9 cellular contexts compared by ENCODE assay signal in genomic region chr6:15287670-15288069, GRCh38. TPM values are rescaled to one million over a fixed set of nuclear protein-coding genes. Genes with fewer than 3 reads are reported as not detected.
A peak's percentile ranks its signal among the peaks of the same experiment; 100 is the strongest.
DNase-seq lines count a peak whose midpoint lies in the region; ATAC-seq lines count a peak whose summit lies in the region.
"Had no signal": no experiment of that assay in that cellular context is flagged by ENCODE, and none has a peak within 500 bp of the region (broad histone marks: within the 10 kb centered on the region; RNA-seq: fewer than 3 reads in every experiment).

No MANE protein-coding gene starts in this region.

- ATAC-seq in GM18870 (IDR thresholded peaks at IDR 0.05; ENCODE audit: unreplicated experiment) (peak; percentile 94), HG02571 (IDR thresholded peaks at IDR 0.05; ENCODE audit: unreplicated experiment) (peak; percentile 95)
- ATAC-seq: HCT116 had no signal

- H3K9me2 ChIP-seq in Karpas-422 (replicated peaks; ENCODE audit: insufficient read depth, low read length), result no peaks in the 10 kb centered on the region

- peaks cover 19% of the 10 kb centered on the region for H3K79me1 ChIP-seq in mesenchymal stem cell (replicated peaks; ENCODE audit: low read length, poor library complexity, severe bottlenecking)

- H2AFZ ChIP-seq in Karpas-422 (ENCODE audit: low read length), result no peak overlapping the region
- H2AFZ ChIP-seq in mesenchymal stem cell (ENCODE audit: low read depth, low read length), result no peak overlapping the region

- H3K23ac ChIP-seq in mesenchymal stem cell (ENCODE audit: low read length in 2 of 2), result no peak overlapping the region

- no peak overlapping the region for H3K4me3 ChIP-seq in Karpas-422 (ENCODE audit: low read length)
- no peak overlapping the region for H3K4me3 ChIP-seq in mesenchymal stem cell (ENCODE audit: insufficient read depth in 1 of 2, low read depth in 1 of 2, low read length in 2 of 2)

- H3K4ac ChIP-seq in mesenchymal stem cell (ENCODE audit: low read depth in 1 of 2, low read length in 2 of 2), result no peak overlapping the region

- H3K79me2 ChIP-seq in Karpas-422 (ENCODE audit: low read length), result no peaks in the 10 kb centered on the region

- peaks cover 7% of the 10 kb centered on the region for H3K4me1 ChIP-seq in Karpas-422 (ENCODE audit: low read length)
- peaks cover 10% of the 10 kb centered on the region for H3K4me1 ChIP-seq in mesenchymal stem cell (ENCODE audit: control insufficient read depth, insufficient read depth, low read depth, low read length)

- no peak overlapping the region for H2BK15ac ChIP-seq in mesenchymal stem cell (ENCODE audit: low read depth, poor library complexity, severe bottlenecking)

- no peak overlapping the region for H2BK5ac ChIP-seq in mesenchymal stem cell (ENCODE audit: low read depth, low read length, poor library complexity, severe bottlenecking)

- peak overlapping the region; percentile 84 for H2AK5ac ChIP-seq in mesenchymal stem cell (ENCODE audit: low read length, severe bottlenecking)

- no peak overlapping the region for H3K4me2 ChIP-seq in Karpas-422 (ENCODE audit: low read depth, low read length, poor library complexity, severe bottlenecking)
- no peak overlapping the region for H3K4me2 ChIP-seq in mesenchymal stem cell (ENCODE audit: low read length, poor library complexity, severe bottlenecking)

- H3K18ac ChIP-seq in mesenchymal stem cell (ENCODE audit: low read depth in 1 of 2, low read length in 2 of 2), result no peak overlapping the region

- H3K14ac ChIP-seq in mesenchymal stem cell (ENCODE audit: low read length in 2 of 2), result no peak overlapping the region

- no peak overlapping the region for H4K8ac ChIP-seq in mesenchymal stem cell (ENCODE audit: low read length)

- 95% methylated on average over 4 of the region's 4 CpGs for WGBS in mesenchymal stem cell

- H3K36me3 ChIP-seq in Karpas-422 (ENCODE audit: insufficient read depth, low read length) (no peaks in the 10 kb centered on the region), mesenchymal stem cell (ENCODE audit: control insufficient read depth in 1 of 2, insufficient read depth in 2 of 2, low read depth in 1 of 2, low read length in 2 of 2) (no peaks in the 10 kb centered on the region)

- no peak overlapping the region for H2BK12ac ChIP-seq in mesenchymal stem cell (ENCODE audit: low read length in 2 of 2)

- H3K27me3 ChIP-seq in Karpas-422 (ENCODE audit: low read length) (no peaks in the 10 kb centered on the region), mesenchymal stem cell (ENCODE audit: control insufficient read depth in 1 of 2, insufficient read depth in 1 of 2, low read length in 2 of 2) (no peaks in the 10 kb centered on the region)

- DNase-seq in Karpas-422 (peak; percentile 66), mesenchymal stem cell (no peak), NCI-H2196 (lab: John Stamatoyannopoulos, UW; ENCODE audit: unreplicated experiment) (no peak), hypothalamus (lab: John Stamatoyannopoulos, UW) (no peak), midbrain (lab: John Stamatoyannopoulos, UW) (no peak), NCI-H1436 (lab: John Stamatoyannopoulos, UW) (no peak)

- H4K91ac ChIP-seq in mesenchymal stem cell (ENCODE audit: low read length), result no peak overlapping the region

- peaks cover 18% of the 10 kb centered on the region; the same call in 1 of the 2 replicates for H4K20me1 ChIP-seq in Karpas-422 (ENCODE audit: insufficient read depth, low read depth, low read length)

- H2BK120ac ChIP-seq in mesenchymal stem cell (ENCODE audit: low read depth, low read length), result no peak overlapping the region

- H3K27ac ChIP-seq in Karpas-422 (ENCODE audit: low read length) (no peak overlapping the region), mesenchymal stem cell (ENCODE audit: low read length, poor library complexity, severe bottlenecking) (no peak overlapping the region)

- H3K9ac ChIP-seq in Karpas-422 (ENCODE audit: low read length) (no peak overlapping the region), mesenchymal stem cell (ENCODE audit: low read length) (no peak overlapping the region)

- H3K9me3 ChIP-seq in Karpas-422 (ENCODE audit: low read length) (no peaks in the 10 kb centered on the region), mesenchymal stem cell (ENCODE audit: control insufficient read depth, low read length) (no peaks in the 10 kb centered on the region)

RNA-seq across cellular contexts. Expression of gene JARID2, which starts 41.8 kb away (rescaled TPM):
- 2.8 and 5.1 TPM in 2 replicates for total RNA-seq in Karpas-422 (2014; rRNA removed; shearing (Covaris generic); ENCODE audit: low replicate concordance)
- 10.5 TPM for polyA plus RNA-seq in mesenchymal stem cell (2013, experiment 1 of 2)
- 9.8 TPM for polyA plus RNA-seq in mesenchymal stem cell (2013, experiment 2 of 2)
